ENCODE assay signal across 23 cellular contexts in the genomic region with DNA sequence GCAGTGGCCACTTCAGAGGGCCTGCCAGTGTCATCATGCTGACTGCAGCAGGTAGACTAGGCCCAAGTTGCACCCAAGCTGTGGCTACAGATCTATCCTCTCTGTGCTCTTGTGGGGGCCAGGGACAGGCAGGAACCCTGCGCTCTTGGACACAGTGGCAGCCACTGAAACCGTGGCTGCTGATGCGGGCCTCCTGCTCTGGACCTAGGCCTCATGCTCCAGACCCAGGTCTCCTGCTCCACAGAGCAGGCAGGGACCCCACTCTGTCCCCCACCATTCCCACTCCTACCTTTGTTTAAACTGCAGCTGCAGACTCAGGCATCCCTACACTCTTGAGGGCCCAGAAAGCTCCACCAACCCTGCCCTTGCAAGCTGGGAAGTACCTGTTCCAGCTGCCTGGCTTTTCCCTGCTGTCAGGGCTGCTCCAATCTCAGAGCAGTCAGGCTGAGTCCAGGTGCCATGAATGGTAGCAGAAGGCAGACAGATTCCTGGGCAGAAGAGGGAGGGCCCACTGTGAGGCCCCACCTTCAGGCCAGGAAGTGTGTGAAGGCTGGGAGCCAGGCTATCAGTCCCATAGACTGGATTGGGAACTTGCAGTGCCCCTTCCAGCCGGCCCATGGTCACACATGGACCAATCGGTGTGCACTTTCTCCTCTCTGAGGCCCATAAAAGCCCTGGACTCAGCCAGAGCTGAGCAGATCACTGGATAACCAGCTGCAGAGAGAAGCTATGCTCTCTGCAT.
"Had no signal": no experiment of that assay in that cellular context is flagged by ENCODE, and none has a peak within 500 bp of the region (broad histone marks: within the 10 kb centered on the region; RNA-seq: fewer than 3 reads in every experiment).

No MANE protein-coding gene starts in this region.

- DNase-seq: effector memory CD8-positive, alpha-beta T cell; esophagus squamous epithelium; foreskin fibroblast; glutamatergic neuron; left lung; mucosa of descending colon; naive thymus-derived CD8-positive, alpha-beta T cell; nucleus accumbens; ovary; sigmoid colon; stimulated activated CD4-positive, alpha-beta T cell treated with anti-CD3 and anti-CD28 coated beads, Interleukin-2, amount 100 ng/mL, for 24 hours; stimulated activated CD4-positive, alpha-beta T cell treated with anti-CD3 and anti-CD28 coated beads, Interleukin-4, amount 100 ng/mL, for 4 hours; stimulated activated naive CD4-positive, alpha-beta T cell treated with Interleukin-2 at 50 U/mL for 16 hours; upper lobe of left lung had no signal

- H3K27me3 ChIP-seq: esophagus squamous epithelium, gastroesophageal sphincter, left lung, ovary, right atrium auricular region, sigmoid colon, tibial artery, upper lobe of left lung, vagina had no signal

- ATAC-seq: effector memory CD8-positive, alpha-beta T cell; gastroesophageal sphincter; left lung; mucosa of descending colon; naive thymus-derived CD8-positive, alpha-beta T cell had no signal

- H3K9me3 Mint-ChIP-seq: dendritic cell treated with granulocyte-macrophage colony-stimulating factor and Interleukin-4, amounts not matched to agents 40 ng/mL and 50 ng/mL, for 4 days had no signal

- FAIRE-seq: colon, keratinocyte had no signal

- H3K36me3 ChIP-seq: esophagus squamous epithelium, gastroesophageal sphincter, left lung, ovary, right atrium auricular region, sigmoid colon, tibial artery, upper lobe of left lung, vagina had no signal

- H3K27ac ChIP-seq: esophagus squamous epithelium, gastroesophageal sphincter, left lung, ovary, right atrium auricular region, sigmoid colon, skin epidermis, tibial artery, upper lobe of left lung, vagina had no signal

- H3K9me3 ChIP-seq: esophagus squamous epithelium, gastroesophageal sphincter, mucosa of descending colon, ovary, right atrium auricular region, sigmoid colon, vagina had no signal

- H3K4me1 Mint-ChIP-seq: naive thymus-derived CD8-positive, alpha-beta T cell had no signal

- H3K36me3 Mint-ChIP-seq: naive thymus-derived CD8-positive, alpha-beta T cell had no signal

- H3K4me3 ChIP-seq: esophagus squamous epithelium, gastroesophageal sphincter, left lung, lung, mucosa of descending colon, ovary, right atrium auricular region, sigmoid colon, skin epidermis, tibial artery, upper lobe of left lung, vagina had no signal

- H3K27me3 Mint-ChIP-seq: dendritic cell treated with granulocyte-macrophage colony-stimulating factor and Interleukin-4, amounts not matched to agents 40 ng/mL and 50 ng/mL, for 4 days; effector memory CD8-positive, alpha-beta T cell; naive thymus-derived CD8-positive, alpha-beta T cell had no signal

- H3K4me3 Mint-ChIP-seq: dendritic cell treated with granulocyte-macrophage colony-stimulating factor and Interleukin-4, amounts not matched to agents 40 ng/mL and 50 ng/mL, for 4 days; effector memory CD8-positive, alpha-beta T cell; naive thymus-derived CD8-positive, alpha-beta T cell had no signal

- H3K4me1 ChIP-seq: esophagus squamous epithelium, gastroesophageal sphincter, left lung, right atrium auricular region, sigmoid colon, tibial artery, upper lobe of left lung, vagina had no signal

- H3K27ac Mint-ChIP-seq: dendritic cell treated with granulocyte-macrophage colony-stimulating factor and Interleukin-4, amounts not matched to agents 40 ng/mL and 50 ng/mL, for 4 days; effector memory CD8-positive, alpha-beta T cell; naive thymus-derived CD8-positive, alpha-beta T cell had no signal
